In the genomic region with DNA sequence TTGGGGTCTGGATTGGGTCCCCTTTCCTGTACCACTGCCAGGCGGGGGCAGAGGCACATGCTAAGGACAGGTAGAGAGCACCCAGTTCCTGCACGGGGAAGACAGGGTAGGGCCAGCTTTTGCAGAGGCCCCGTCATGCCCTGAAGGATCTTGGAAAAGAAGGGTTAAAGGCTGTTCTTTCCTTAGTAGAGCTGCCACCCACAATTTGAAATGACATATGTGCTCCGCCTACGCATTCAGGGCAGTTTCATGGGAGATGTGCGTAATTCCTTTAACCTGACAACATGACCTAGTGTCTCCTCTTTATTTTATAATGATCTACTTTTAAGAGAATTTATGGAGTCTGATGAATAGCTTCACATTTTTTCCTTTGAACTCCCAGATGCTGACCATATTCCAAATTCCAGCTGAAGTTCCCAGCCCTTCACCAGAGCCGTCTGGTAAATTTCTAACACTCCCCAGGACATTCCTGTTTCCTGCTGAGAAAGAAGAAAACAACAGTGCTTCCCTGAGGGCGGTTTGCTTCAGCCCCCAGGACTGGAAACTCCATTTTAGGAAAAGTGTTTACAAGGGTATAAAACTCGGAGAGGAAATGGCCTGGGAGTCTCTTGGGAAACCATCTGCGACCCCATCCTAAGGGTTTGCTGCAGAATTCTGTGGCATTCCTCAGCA, we compare ENCODE assay signal across 12 cellular contexts. TPM values are rescaled to one million over a fixed set of nuclear protein-coding genes. Genes with fewer than 3 reads are reported as not detected.
DNase-seq lines count a peak whose midpoint lies in the region; ATAC-seq, FAIRE-seq and TF ChIP-seq lines count a peak whose summit lies in the region.
"Had no signal": no experiment of that assay in that cellular context is flagged by ENCODE, and none has a peak within 500 bp of the region (broad histone marks: within the 10 kb centered on the region; RNA-seq: fewer than 3 reads in every experiment).

No MANE protein-coding gene starts in this region.

- no peaks in the 10 kb centered on the region for H3K9me3 ChIP-seq in cardiac muscle cell (ENCODE audit: low read depth)
- H3K9me3 ChIP-seq in pancreas, result no peaks in the 10 kb centered on the region

- H3K4me1 ChIP-seq in cardiac muscle cell (ENCODE audit: low read depth) (peaks cover 10% of the 10 kb centered on the region), pancreas (peaks cover 0 to 10% (median 0%) of the 10 kb centered on the region in 3 donors)

- H3K4me3 ChIP-seq in WI38 (ENCODE audit: low read depth, low read length) (peak overlapping the region; percentile 38; the same call in 1 of the 2 replicates), cardiac muscle cell (no peak overlapping the region), pancreas (no peak overlapping the region)

- H3K27me3 ChIP-seq in cardiac muscle cell (no peaks in the 10 kb centered on the region), pancreas (no peaks in the 10 kb centered on the region)

- no peak for TF ChIP-seq POLR2A in GM12892 (IDR thresholded peaks at IDR 0.05; ENCODE audit: low read depth, low read length)

- DNase-seq in COLO829 (ENCODE audit: low spot score) (peak; percentile 51), cardiac muscle cell (ENCODE audit: low read depth in 1 of 2, low spot score in 1 of 2) (peak; percentile 67 to 95), pancreas (no peak), GM12892 (ENCODE audit: insufficient read length) (no peak), DMS153 (lab: John Stamatoyannopoulos, UW) (no peak)
- DNase-seq: activated naive CD4-positive, alpha-beta T cell treated with anti-CD3 and anti-CD28 coated beads, Interleukin-2, amount 10 ng/mL, durations not matched to agents 7 days and 5 days; GF-D8; small intestine had no signal

- no peak for FAIRE-seq in pancreas (lab: Jason Lieb, UNC)
- FAIRE-seq in GM12892 (lab: Jason Lieb, UNC), result no peak
- FAIRE-seq: small intestine had no signal

- H3K36me3 ChIP-seq in cardiac muscle cell (no peaks in the 10 kb centered on the region), pancreas (no peaks in the 10 kb centered on the region)

- ATAC-seq in pancreas, result peak in 3 of 4 donors; percentile 16 to 58 (median 45)
- no peak for ATAC-seq in GM19035 (IDR thresholded peaks at IDR 0.05; ENCODE audit: unreplicated experiment)
- ATAC-seq in HG02852 (IDR thresholded peaks at IDR 0.05; ENCODE audit: unreplicated experiment), result no peak
- ATAC-seq: Panc1 had no signal

- WGBS in pancreas, 2 donors, result 75 to 77% methylated on average over 10 of the region's 10 CpGs

- TF ChIP-seq CTCF in WI38 (IDR thresholded peaks at IDR 0.05; ENCODE audit: low read depth, low read length) (no peak), cardiac muscle cell (IDR thresholded peaks at IDR 0.05; ENCODE audit: low read depth, low read length) (no peak), pancreas (IDR thresholded peaks at IDR 0.05) (no peak)

- H3K27ac ChIP-seq in cardiac muscle cell, result peak overlapping the region; percentile 93
- peak overlapping the region in 2 of 4 donors; percentile 26 to 53 for H3K27ac ChIP-seq in pancreas

- intact Hi-C loops in pancreas (cut with DNase I), result no loop called here

RNA-seq across cellular contexts. Expression of gene PLEKHG3, which starts 58.9 kb away (rescaled TPM):
- total RNA-seq in cardiac muscle cell (54.8 and 72.2 TPM in 2 replicates), pancreas (10 to 100 TPM; 33.3 to 60.7 (median 41.0) TPM)
- polyA plus RNA-seq in cardiac muscle cell (17.7 and 19.2 TPM in 2 replicates), pancreas (10 to 100 TPM; 33.8 to 42.0 TPM)
- polyA plus RNA-seq in GM12892 (2012; ENCODE audit: missing spikeins), result 0.30 TPM

Comparison
In these comparisons a context has a peak if more than half of its experiments do, and no peak if none do; other contexts are left out.
1. DNase-seq: peak in COLO829 (single experiment) and cardiac muscle cell (2 of 2); none in pancreas (0 of 6), GM12892 (single experiment) and DMS153 (single experiment).
2. ATAC-seq: peak in pancreas (3 of 4); none in GM19035 (single experiment) and HG02852 (single experiment).